In genomic region chr16:80924372-80924978, GRCh38 we compare ENCODE assay signal across 9 cellular contexts.
DNase-seq lines count a peak whose midpoint lies in the region; ATAC-seq and TF ChIP-seq lines count a peak whose summit lies in the region.
"Had no signal": no experiment of that assay in that cellular context is flagged by ENCODE, and none has a peak within 500 bp of the region (broad histone marks: within the 10 kb centered on the region; RNA-seq: fewer than 3 reads in every experiment).

No MANE protein-coding gene starts in this region.

- no peak overlapping the region for H2AFZ ChIP-seq in OCI-LY1 (ENCODE audit: low read length)

- no peak overlapping the region for H3K4me2 ChIP-seq in OCI-LY1 (ENCODE audit: low read length)

- H3K9me3 Mint-ChIP-seq in CD4-positive, alpha-beta T cell: no peaks in the 10 kb centered on the region
- no peaks in the 10 kb centered on the region for H3K9me3 Mint-ChIP-seq in activated naive CD4-positive, alpha-beta T cell treated with anti-CD3 and anti-CD28 coated beads for 36 hours

- POLR2A ChIA-PET in CD4-positive, alpha-beta T cell (lab: Charles Lee): no interaction called here

- H3K27me3 ChIP-seq in CD4-positive, alpha-beta T cell (ENCODE audit: control insufficient read depth, insufficient read depth, low read length): peaks cover 6% of the 10 kb centered on the region
- H3K27me3 ChIP-seq in OCI-LY1 (ENCODE audit: insufficient read depth, low read length): peaks cover 4% of the 10 kb centered on the region

- no peak overlapping the region for H3K4me3 ChIP-seq in OCI-LY1 (ENCODE audit: low read depth, low read length, poor library complexity, severe bottlenecking)

- intact Hi-C loops in CD4-positive, alpha-beta T cell (cut with DNase I, micrococcal nuclease): no loop called here
- intact Hi-C loops in activated naive CD4-positive, alpha-beta T cell treated with anti-CD3 and anti-CD28 coated beads for 36 hours (cut with micrococcal nuclease): loop anchor here (1.0 kb wide), 2 partner anchors 111 to 814 kb away; partner anchors contain the start of gene ATMIN

- no peaks in the 10 kb centered on the region for H3K9me2 ChIP-seq in OCI-LY1 (ENCODE audit: low read depth, low read length)

- H3K79me2 ChIP-seq in OCI-LY1 (ENCODE audit: insufficient read depth, low read length): no peaks in the 10 kb centered on the region

- H3K36me3 Mint-ChIP-seq in CD4-positive, alpha-beta T cell (ENCODE audit: low read depth): no peaks in the 10 kb centered on the region
- no peaks in the 10 kb centered on the region for H3K36me3 Mint-ChIP-seq in activated naive CD4-positive, alpha-beta T cell treated with anti-CD3 and anti-CD28 coated beads for 36 hours (ENCODE audit: low read depth)
- H3K36me3 Mint-ChIP-seq: memory B cell had no signal

- CTCF ChIA-PET in CD4-positive, alpha-beta T cell (lab: Charles Lee): no interaction called here
- CTCF ChIA-PET in activated naive CD4-positive, alpha-beta T cell treated with anti-CD3 and anti-CD28 coated beads for 36 hours (lab: Charles Lee): interaction anchor here (0.5 to 2.0 kb wide), 17 partner anchors 8 to 1132 kb away, joined by 3 to 7 read pairs (median 3); no protein-coding TSS in a partner anchor

- no peaks in the 10 kb centered on the region for H3K4me1 ChIP-seq in OCI-LY1 (ENCODE audit: insufficient read depth, low read length, severe bottlenecking)

- no peak overlapping the region for H3K9ac ChIP-seq in OCI-LY1 (ENCODE audit: low read length)

- DNase-seq in CD4-positive, alpha-beta T cell: peak in 5 of 10 experiments; percentile 5 to 37 (median 10)
- peak; percentile 75 for DNase-seq in activated naive CD4-positive, alpha-beta T cell treated with anti-CD3 and anti-CD28 coated beads for 36 hours
- DNase-seq in hypothalamus (lab: John Stamatoyannopoulos, UW) (peak in 35 of 51 donors; percentile 1 to 59 (median 22)), DMS79 (lab: John Stamatoyannopoulos, UW) (no peak), NCI-H2171 (lab: John Stamatoyannopoulos, UW) (no peak)
- peak; percentile 8 for DNase-seq in stimulated activated CD8-positive, alpha-beta memory T cell treated with anti-CD3 and anti-CD28 coated beads, Interleukin-15, amount 100 ng/mL, for 1 hour (ENCODE audit: low read depth)

- ATAC-seq in CD4-positive, alpha-beta T cell (ENCODE audit: poor library complexity): no peak
- peak; percentile 70 for ATAC-seq in GM21447 (IDR thresholded peaks at IDR 0.05; ENCODE audit: unreplicated experiment)

- H3K4me3 Mint-ChIP-seq in CD4-positive, alpha-beta T cell: no peak overlapping the region
- no peak overlapping the region for H3K4me3 Mint-ChIP-seq in activated naive CD4-positive, alpha-beta T cell treated with anti-CD3 and anti-CD28 coated beads for 36 hours
- H3K4me3 Mint-ChIP-seq: memory B cell had no signal

- H3K36me3 ChIP-seq in OCI-LY1 (ENCODE audit: insufficient read depth, low read length): no peaks in the 10 kb centered on the region

- peaks cover 24% of the 10 kb centered on the region for H3K27me3 Mint-ChIP-seq in CD4-positive, alpha-beta T cell
- peaks cover 22% of the 10 kb centered on the region for H3K27me3 Mint-ChIP-seq in activated naive CD4-positive, alpha-beta T cell treated with anti-CD3 and anti-CD28 coated beads for 36 hours (ENCODE audit: low read depth)

- no peaks in the 10 kb centered on the region for H4K20me1 ChIP-seq in OCI-LY1 (ENCODE audit: insufficient read depth, low read length)

- no peaks in the 10 kb centered on the region for H3F3A ChIP-seq in OCI-LY1 (ENCODE audit: insufficient read depth, low read length)

- peak; percentile 14 for TF ChIP-seq CTCF in CD4-positive, alpha-beta T cell (IDR thresholded peaks at IDR 0.05)
- TF ChIP-seq CTCF in OCI-LY1 (IDR thresholded peaks at IDR 0.05; ENCODE audit: low read length): peak; percentile 93

- H3K27ac Mint-ChIP-seq in CD4-positive, alpha-beta T cell: no peak overlapping the region
- no peak overlapping the region for H3K27ac Mint-ChIP-seq in activated naive CD4-positive, alpha-beta T cell treated with anti-CD3 and anti-CD28 coated beads for 36 hours
- H3K27ac Mint-ChIP-seq: memory B cell had no signal

- no peak overlapping the region for H3K27ac ChIP-seq in CD4-positive, alpha-beta T cell (ENCODE audit: low read depth, low read length)
- H3K27ac ChIP-seq in OCI-LY1 (ENCODE audit: low read depth, low read length, poor library complexity, severe bottlenecking): no peak overlapping the region

- H3K9me3 ChIP-seq in CD4-positive, alpha-beta T cell (ENCODE audit: control insufficient read depth, low read length): no peaks in the 10 kb centered on the region
- 0 out of 2 replicates have a peak, but pooled peaks cover 3% of the 10 kb centered on the region for H3K9me3 ChIP-seq in OCI-LY1 (ENCODE audit: low read length)

- no peaks in the 10 kb centered on the region for H3K4me1 Mint-ChIP-seq in CD4-positive, alpha-beta T cell (ENCODE audit: low read depth)
- peaks cover 4% of the 10 kb centered on the region for H3K4me1 Mint-ChIP-seq in activated naive CD4-positive, alpha-beta T cell treated with anti-CD3 and anti-CD28 coated beads for 36 hours (ENCODE audit: low read depth)
- H3K4me1 Mint-ChIP-seq: memory B cell had no signal

Comparison
In these comparisons a context has a peak if more than half of its experiments do, and no peak if none do; other contexts are left out.
1. DNase-seq: peak in activated naive CD4-positive, alpha-beta T cell treated with anti-CD3 and anti-CD28 coated beads for 36 hours (single experiment), hypothalamus (35 of 51) and stimulated activated CD8-positive, alpha-beta memory T cell treated with anti-CD3 and anti-CD28 coated beads, Interleukin-15, amount 100 ng/mL, for 1 hour (single experiment); none in DMS79 (single experiment) and NCI-H2171 (single experiment).